10 cellular contexts compared by ENCODE assay signal in genomic region chr16:20490994-20491393, GRCh38. TPM values are rescaled to one million over a fixed set of nuclear protein-coding genes. Genes with fewer than 3 reads are reported as not detected.
"Had no signal": no experiment of that assay in that cellular context is flagged by ENCODE, and none has a peak within 500 bp of the region (broad histone marks: within the 10 kb centered on the region; RNA-seq: fewer than 3 reads in every experiment).

No MANE protein-coding gene starts in this region.

RNA-seq across cellular contexts. Expression of gene ACSM2A, which starts 39.7 kb away (rescaled TPM):
- total RNA-seq: OCI-LY7, PC-3, PC-9, Peyer's patch, Right ventricle myocardium inferior, Right ventricle myocardium superior, RPMI7951, SJCRH30, SJSA1, SK-MEL-5 had no signal
